9 cellular contexts compared by ENCODE assay signal in genomic region chrX:131704136-131704695, GRCh38.
DNase-seq lines count a peak whose midpoint lies in the region; ATAC-seq and TF ChIP-seq lines count a peak whose summit lies in the region.
"Had no signal": no experiment of that assay in that cellular context is flagged by ENCODE, and none has a peak within 500 bp of the region (broad histone marks: within the 10 kb centered on the region; RNA-seq: fewer than 3 reads in every experiment).

No MANE protein-coding gene starts in this region.

- H3K27me3 ChIP-seq in adrenal gland, result no peaks in the 10 kb centered on the region
- H3K27me3 ChIP-seq in naive thymus-derived CD4-positive, alpha-beta T cell (ENCODE audit: control insufficient read depth in 2 of 2, insufficient read depth in 2 of 2, low read length in 2 of 2), result no peaks in the 10 kb centered on the region
- H3K27me3 ChIP-seq: body of pancreas had no signal

- peaks cover 0 to 8% (median 2%) of the 10 kb centered on the region in 5 donors for H3K36me3 Mint-ChIP-seq in naive thymus-derived CD4-positive, alpha-beta T cell

- peaks cover 0 to 6% (median 0%) of the 10 kb centered on the region in 7 donors for H3K4me1 Mint-ChIP-seq in naive thymus-derived CD4-positive, alpha-beta T cell

- peak; percentile 0 for DNase-seq in ACHN
- DNase-seq in LHCN-M2 (ENCODE audit: low read depth), result peak; percentile 24
- peak in 5 of 7 donors; percentile 74 to 97 (median 92) for DNase-seq in adrenal gland
- peak in 5 of 9 donors; percentile 82 to 91 (median 88) for DNase-seq in naive thymus-derived CD4-positive, alpha-beta T cell
- DNase-seq in NCI-H82 treated with DMSO at 0.1 percent for 48 hours (lab: John Stamatoyannopoulos, UW; ENCODE audit: unreplicated experiment), result no peak

- TF ChIP-seq CTCF in adrenal gland (IDR thresholded peaks at IDR 0.05), result peak in 4 of 6 experiments; percentile 16 to 80 (median 66)

- H3K27ac Mint-ChIP-seq in naive thymus-derived CD4-positive, alpha-beta T cell, result peak overlapping the region in 4 of 9 donors; percentile 90 to 96 (median 92)

- H3K4me3 ChIP-seq in adrenal gland, result peak overlapping the region in 2 of 4 donors; percentile 18 to 68
- no peak overlapping the region for H3K4me3 ChIP-seq in naive thymus-derived CD4-positive, alpha-beta T cell (ENCODE audit: low read length)
- H3K4me3 ChIP-seq: body of pancreas had no signal

- H3K9me3 ChIP-seq in adrenal gland (replicated peaks in 1 of 3), result no peaks in the 10 kb centered on the region
- no peaks in the 10 kb centered on the region for H3K9me3 ChIP-seq in naive thymus-derived CD4-positive, alpha-beta T cell (ENCODE audit: control insufficient read depth in 2 of 3, low read length in 3 of 3)
- H3K9me3 ChIP-seq: body of pancreas had no signal

- CTCF ChIA-PET in naive thymus-derived CD4-positive, alpha-beta T cell (lab: Charles Lee), result interaction anchor here (0.6 kb wide), 1 partner anchor 108 kb away, joined by 3 read pairs; no protein-coding TSS in a partner anchor

- H3K4me3 Mint-ChIP-seq in naive thymus-derived CD4-positive, alpha-beta T cell, result peak overlapping the region in 5 of 10 donors; percentile 93 to 99 (median 96)

- TF ChIP-seq POLR2A in adrenal gland (IDR thresholded peaks at IDR 0.05), result no peak

- peaks cover 0 to 1% (median 0%) of the 10 kb centered on the region in 11 donors for H3K9me3 Mint-ChIP-seq in naive thymus-derived CD4-positive, alpha-beta T cell

- H3K4me1 ChIP-seq in adrenal gland (replicated peaks in 1 of 2), result no peaks in the 10 kb centered on the region
- no peaks in the 10 kb centered on the region for H3K4me1 ChIP-seq in naive thymus-derived CD4-positive, alpha-beta T cell (ENCODE audit: control insufficient read depth in 2 of 2, insufficient read depth in 2 of 2, low read length in 2 of 2)
- H3K4me1 ChIP-seq: body of pancreas had no signal

- peak overlapping the region in 2 of 5 donors; percentile 63 to 84 for H3K27ac ChIP-seq in adrenal gland
- H3K27ac ChIP-seq in naive thymus-derived CD4-positive, alpha-beta T cell (ENCODE audit: low read depth, low read length), result peak overlapping the region; percentile 63

- in situ Hi-C loops in ACHN (cut with HindIII; ENCODE audit: low pct_ligation_motif_present, low pct_unique_long_range_greater_than_20kb, low sequenced_read_pairs), result no loop called here

- H3K27me3 Mint-ChIP-seq in naive thymus-derived CD4-positive, alpha-beta T cell, result no peaks in the 10 kb centered on the region

- 46 to 88% (median 68%) methylated on average over 11 to 17 of the region's 17 CpGs for WGBS in adrenal gland, 4 donors

- intact Hi-C loops in adrenal gland (cut with DNase I), result no loop called here
- intact Hi-C loops in naive thymus-derived CD4-positive, alpha-beta T cell (cut with micrococcal nuclease), result no loop called here

- H3K36me3 ChIP-seq in adrenal gland (replicated peaks in 1 of 2), result no peaks in the 10 kb centered on the region
- H3K36me3 ChIP-seq in naive thymus-derived CD4-positive, alpha-beta T cell (ENCODE audit: control insufficient read depth in 2 of 3, insufficient read depth in 3 of 3, low read length in 3 of 3), result no peaks in the 10 kb centered on the region

- ATAC-seq in GM18511 (IDR thresholded peaks at IDR 0.05; ENCODE audit: unreplicated experiment) (peak; percentile 67), HG02678 (IDR thresholded peaks at IDR 0.05; ENCODE audit: unreplicated experiment) (no peak), HG02981 (IDR thresholded peaks at IDR 0.05; ENCODE audit: unreplicated experiment) (no peak)
- ATAC-seq in naive thymus-derived CD4-positive, alpha-beta T cell, result no peak
- ATAC-seq: body of pancreas had no signal

- POLR2A ChIA-PET in naive thymus-derived CD4-positive, alpha-beta T cell (lab: Charles Lee), result no interaction called here
